ENCODE assay signal across 19 cellular contexts in the genomic region with DNA sequence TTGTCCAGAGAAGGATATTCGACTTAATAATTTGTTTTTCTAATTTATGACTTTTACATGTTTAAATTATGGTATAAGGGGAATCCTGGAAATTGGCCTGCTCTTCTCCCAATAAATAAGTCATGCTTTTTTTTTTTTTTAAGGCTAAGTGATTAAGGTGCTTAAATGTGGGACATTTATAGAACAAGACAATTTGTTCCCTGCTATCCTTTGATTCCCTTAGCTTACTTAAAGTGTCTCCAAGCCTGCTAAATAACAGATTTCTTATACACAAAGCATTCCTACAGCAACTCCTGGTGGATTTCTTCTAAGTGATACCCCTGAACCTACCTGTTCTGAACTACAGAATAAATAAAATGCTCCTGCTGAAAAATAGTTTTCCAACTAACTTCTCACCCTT.
"Had no signal": no experiment of that assay in that cellular context is flagged by ENCODE, and none has a peak within 500 bp of the region (broad histone marks: within the 10 kb centered on the region; RNA-seq: fewer than 3 reads in every experiment).

No MANE protein-coding gene starts in this region.

- H3K4me3 ChIP-seq: colonic mucosa, heart right ventricle, lower lobe of right lung, psoas muscle, skin epidermis, uterus had no signal

- H3K27me3 ChIP-seq: colonic mucosa, heart right ventricle, uterus had no signal

- H3K4me1 ChIP-seq: colonic mucosa, lower lobe of right lung, psoas muscle, uterus had no signal

- H3K27ac ChIP-seq: colonic mucosa, lower lobe of right lung, psoas muscle, skin epidermis, uterus had no signal

- DNase-seq: cerebellar nuclear complex; colonic mucosa; dermis blood vessel endothelial cell; erythroblast; foreskin melanocyte; hypothalamus; lower lobe of right lung; midbrain; naive B cell; occipital lobe; psoas muscle; retina; stimulated activated CD4-positive, alpha-beta T cell treated with anti-CD3 and anti-CD28 coated beads, Interleukin-2, amount 100 ng/mL, for 24 hours; stimulated activated CD4-positive, alpha-beta T cell treated with anti-CD3 and anti-CD28 coated beads, Interleukin-4, amount 100 ng/mL, for 4 hours; stimulated activated naive CD4-positive, alpha-beta T cell; uterus had no signal

- H3K9me3 ChIP-seq: colonic mucosa, heart right ventricle, lower lobe of right lung, psoas muscle, uterus had no signal

- H3K36me3 ChIP-seq: colonic mucosa, heart right ventricle, lower lobe of right lung, uterus had no signal

- ATAC-seq: psoas muscle, sciatic nerve had no signal
